In the genomic region with DNA sequence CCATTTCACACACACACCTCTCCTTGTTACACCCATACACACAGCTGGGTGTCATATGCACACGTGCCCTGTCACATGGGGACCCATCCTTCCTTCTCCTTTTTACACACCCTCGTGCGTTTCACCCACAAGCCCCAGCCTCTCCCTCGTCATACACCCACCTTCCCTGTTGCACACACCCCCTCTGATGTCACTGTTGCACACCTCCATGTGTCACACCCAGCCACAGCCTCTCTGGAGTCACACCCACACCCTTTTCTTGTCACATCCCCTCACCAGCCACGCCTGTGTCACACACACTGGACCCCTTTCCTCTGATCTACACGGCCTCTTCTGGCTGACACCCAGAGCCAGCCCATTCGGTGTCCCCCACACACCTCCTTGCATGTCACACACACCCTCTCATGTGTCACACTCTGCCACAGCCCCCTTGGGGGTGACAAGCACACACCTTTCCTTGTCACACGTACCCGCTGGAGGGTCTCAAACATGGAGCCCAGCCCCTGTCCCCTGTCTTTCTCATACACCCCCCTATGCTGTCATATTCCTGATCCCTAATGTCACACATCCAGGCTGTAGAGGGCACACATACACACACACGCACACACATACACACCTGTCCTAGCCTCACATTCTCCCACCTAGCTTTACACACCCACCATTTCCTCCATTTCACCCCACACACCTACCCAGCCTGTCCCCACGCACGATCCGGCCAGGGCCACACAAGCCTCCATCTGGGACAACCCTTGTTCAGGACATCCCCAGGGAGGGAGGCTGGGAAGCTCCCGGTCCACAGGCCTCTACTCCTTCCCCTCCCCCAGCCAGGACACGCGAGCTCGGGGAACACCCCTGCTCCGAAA, we compare ENCODE assay signal across 9 cellular contexts. TPM values are rescaled to one million over a fixed set of nuclear protein-coding genes. Genes with fewer than 3 reads are reported as not detected.
DNase-seq lines count a peak whose midpoint lies in the region; ATAC-seq, FAIRE-seq and TF ChIP-seq lines count a peak whose summit lies in the region.
"Had no signal": no experiment of that assay in that cellular context is flagged by ENCODE, and none has a peak within 500 bp of the region (broad histone marks: within the 10 kb centered on the region; RNA-seq: fewer than 3 reads in every experiment).

No MANE protein-coding gene starts in this region.

- intact Hi-C loops in naive thymus-derived CD4-positive, alpha-beta T cell (cut with micrococcal nuclease): no loop called here

- TF ChIP-seq CTCF in A549 (IDR thresholded peaks at IDR 0.05): no peak
- TF ChIP-seq CTCF in osteocyte (IDR thresholded peaks at IDR 0.05): no peak

- 25% methylated on average over 15 of the region's 18 CpGs for WGBS in A549 (ENCODE audit: missing lambda C conversion rate)

- TF ChIP-seq EP300 in A549 (IDR thresholded peaks at IDR 0.05): no peak

- no peak for TF ChIP-seq RAD21 in A549 (conservative IDR thresholded peaks at IDR 0.05 in 1 of 2, IDR thresholded peaks at IDR 0.05 in 1 of 2)

- H3K27me3 Mint-ChIP-seq in naive thymus-derived CD4-positive, alpha-beta T cell: peaks cover 76 to 81% (median 80%) of the 10 kb centered on the region in 5 donors
- H3K27me3 Mint-ChIP-seq in osteocyte (ENCODE audit: unreplicated experiment): peaks cover 64% of the 10 kb centered on the region

- H3K9me3 Mint-ChIP-seq in naive thymus-derived CD4-positive, alpha-beta T cell: peaks cover 0 to 3% (median 0%) of the 10 kb centered on the region in 11 donors
- no peaks in the 10 kb centered on the region for H3K9me3 Mint-ChIP-seq in osteocyte (ENCODE audit: unreplicated experiment)

- H3K36me3 Mint-ChIP-seq in naive thymus-derived CD4-positive, alpha-beta T cell: peaks cover 0 to 9% (median 2%) of the 10 kb centered on the region in 5 donors
- H3K36me3 Mint-ChIP-seq in osteocyte (ENCODE audit: unreplicated experiment): no peaks in the 10 kb centered on the region

- FAIRE-seq in A549 (lab: Jason Lieb, UNC): no peak

- no peaks in the 10 kb centered on the region for H3K36me3 ChIP-seq in naive thymus-derived CD4-positive, alpha-beta T cell (ENCODE audit: control insufficient read depth in 2 of 3, insufficient read depth in 3 of 3, low read length in 3 of 3)

- peaks cover 18 to 26% (median 21%) of the 10 kb centered on the region in 7 donors for H3K4me1 Mint-ChIP-seq in naive thymus-derived CD4-positive, alpha-beta T cell
- H3K4me1 Mint-ChIP-seq in osteocyte (ENCODE audit: unreplicated experiment): peaks cover 4% of the 10 kb centered on the region

- H3K9me3 ChIP-seq in A549: no peaks in the 10 kb centered on the region
- H3K9me3 ChIP-seq in naive thymus-derived CD4-positive, alpha-beta T cell (ENCODE audit: control insufficient read depth in 2 of 3, low read length in 3 of 3): no peaks in the 10 kb centered on the region

- POLR2A ChIA-PET in A549 (lab: Yijun Ruan, JAX): no interaction called here
- POLR2A ChIA-PET in naive thymus-derived CD4-positive, alpha-beta T cell (lab: Charles Lee): no interaction called here

- ATAC-seq in A549 (peak; percentile 3 to 9; a peak in 3 of 6 replicates), GM19035 (IDR thresholded peaks at IDR 0.05; ENCODE audit: unreplicated experiment) (no peak), GM21515 (IDR thresholded peaks at IDR 0.05; ENCODE audit: unreplicated experiment) (no peak)
- peak; percentile 82 for ATAC-seq in naive thymus-derived CD4-positive, alpha-beta T cell

- H3K27ac ChIP-seq in A549: peak overlapping the region in 1 of 2 experiments; percentile 71; a peak in 2 of 6 replicates
- no peak overlapping the region for H3K27ac ChIP-seq in naive thymus-derived CD4-positive, alpha-beta T cell (ENCODE audit: low read depth, low read length)

- H3K4me2 ChIP-seq in A549: peak overlapping the region; percentile 99

- DNase-seq in A549 (ENCODE audit: low read depth in 1 of 2, low spot score in 1 of 2): no peak
- DNase-seq in NAMALWA (ENCODE audit: low spot score): peak; percentile 42
- peak; percentile 47 for DNase-seq in central memory CD4-positive, alpha-beta T cell
- DNase-seq in naive thymus-derived CD4-positive, alpha-beta T cell: peak in 7 of 9 donors; percentile 32 to 75 (median 39)
- no peak for DNase-seq in osteocyte (ENCODE audit: extremely low spot score, unreplicated experiment)
- DNase-seq in NCI-H524 (lab: John Stamatoyannopoulos, UW): no peak

- H3K4me3 ChIP-seq in A549: peak overlapping the region; percentile 55; the same call in 2 of the 3 replicates
- no peak overlapping the region for H3K4me3 ChIP-seq in naive thymus-derived CD4-positive, alpha-beta T cell (ENCODE audit: low read length)

- peaks cover 17% of the 10 kb centered on the region; the same call in 2 of the 3 replicates for H3K4me1 ChIP-seq in A549
- H3K4me1 ChIP-seq in naive thymus-derived CD4-positive, alpha-beta T cell (ENCODE audit: control insufficient read depth in 2 of 2, insufficient read depth in 2 of 2, low read length in 2 of 2): peaks cover 11 to 12% of the 10 kb centered on the region in 2 donors

- TF ChIP-seq POLR2A in A549 (IDR thresholded peaks at IDR 0.05; ENCODE audit: low read length): no peak

- H3K27me3 ChIP-seq in naive thymus-derived CD4-positive, alpha-beta T cell (ENCODE audit: control insufficient read depth in 2 of 2, insufficient read depth in 2 of 2, low read length in 2 of 2): peaks cover 0 to 11% of the 10 kb centered on the region in 2 donors

- CTCF ChIA-PET in A549 (lab: Yijun Ruan, JAX): interaction anchor here (0.9 to 1.0 kb wide), 2 partner anchors 16 to 56 kb away, joined by 3 read pairs; no protein-coding TSS in a partner anchor
- CTCF ChIA-PET in naive thymus-derived CD4-positive, alpha-beta T cell (lab: Charles Lee): interaction anchor here (0.9 kb wide), 1 partner anchor 15 kb away, joined by 3 read pairs; no protein-coding TSS in a partner anchor

- peak overlapping the region in 4 of 9 donors; percentile 11 to 89 (median 56) for H3K27ac Mint-ChIP-seq in naive thymus-derived CD4-positive, alpha-beta T cell
- H3K27ac Mint-ChIP-seq in osteocyte (ENCODE audit: unreplicated experiment): no peak overlapping the region

- peak overlapping the region; percentile 5 to 80 (median 52) for H3K4me3 Mint-ChIP-seq in naive thymus-derived CD4-positive, alpha-beta T cell
- no peak overlapping the region for H3K4me3 Mint-ChIP-seq in osteocyte (ENCODE audit: unreplicated experiment)

TF ChIP-seq in A549, 52 proteins besides CTCF, POLR2A, EP300 and RAD21:
- no peak for TF ChIP-seq RNF2 (IDR thresholded peaks at IDR 0.05; ENCODE audit: borderline replicate concordance, low read depth)
- TF ChIP-seq, protein P1, sequence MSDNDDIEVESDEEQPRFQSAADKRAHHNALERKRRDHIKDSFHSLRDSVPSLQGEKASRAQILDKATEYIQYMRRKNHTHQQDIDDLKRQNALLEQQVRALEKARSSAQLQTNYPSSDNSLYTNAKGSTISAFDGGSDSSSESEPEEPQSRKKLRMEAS (IDR thresholded peaks at IDR 0.05): peak; percentile 40; the same call in 1 of the 2 replicates
- no peak for TF ChIP-seq FOSL2 (IDR thresholded peaks at IDR 0.05)
- TF ChIP-seq FOSL2 (CRISPR knock-in tag; IDR thresholded peaks at IDR 0.05): no peak
- no peak for TF ChIP-seq HOXA7 (CRISPR knock-in tag; IDR thresholded peaks at IDR 0.05)
- TF ChIP-seq CHD4 (IDR thresholded peaks at IDR 0.05; ENCODE audit: borderline replicate concordance): no peak
- no peak for TF ChIP-seq POLR2AphosphoS2 (conservative IDR thresholded peaks at IDR 0.05; ENCODE audit: low read length)
- TF ChIP-seq, protein P2, sequence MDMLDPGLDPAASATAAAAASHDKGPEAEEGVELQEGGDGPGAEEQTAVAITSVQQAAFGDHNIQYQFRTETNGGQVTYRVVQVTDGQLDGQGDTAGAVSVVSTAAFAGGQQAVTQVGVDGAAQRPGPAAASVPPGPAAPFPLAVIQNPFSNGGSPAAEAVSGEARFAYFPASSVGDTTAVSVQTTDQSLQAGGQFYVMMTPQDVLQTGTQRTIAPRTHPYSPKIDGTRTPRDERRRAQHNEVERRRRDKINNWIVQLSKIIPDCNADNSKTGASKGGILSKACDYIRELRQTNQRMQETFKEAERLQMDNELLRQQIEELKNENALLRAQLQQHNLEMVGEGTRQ (IDR thresholded peaks at IDR 0.05): peak; percentile 84

RNA-seq across cellular contexts. Expression of a gene that starts 1.4 kb away (rescaled TPM):
- polyA plus RNA-seq in A549 (2011; rRNA removed) (0.06 and 0.17 TPM in 2 replicates), A549 (2017; fragmentation: RNase III; extraction: RNeasy Plus Mini Kit Qiagen cat#74134 plus additional on column Dnase treatment) (0.13 to 0.30 TPM (median 0.24 TPM) in 3 replicates)
- 0.03 and 0.04 TPM in 2 replicates for polyA plus RNA-seq in A549 (2012; cell fraction: cytosol; rRNA removed)
- 0.07 and 0.09 TPM in 2 replicates for polyA plus RNA-seq in A549 (2012; cell fraction: nucleus; rRNA removed)
- 0.24 and 0.25 TPM in 2 replicates for polyA minus RNA-seq in A549 (2011; rRNA and poly(A)+ RNA removed)
- total RNA-seq in naive thymus-derived CD4-positive, alpha-beta T cell: under 1 TPM in 1 of 5 experiments, not detected in 4; 0.19 TPM
- polyA plus RNA-seq in naive thymus-derived CD4-positive, alpha-beta T cell: not detected
- total RNA-seq in osteocyte: not detected in 2 replicates
- total RNA-seq: HT-29 had no signal

RNA-seq across cellular contexts. Expression of a gene that starts 23.0 kb away (rescaled TPM):
- polyA plus RNA-seq in A549 (2011; rRNA removed): 3.2 and 4.1 TPM in 2 replicates
- polyA plus RNA-seq in A549 (2012; cell fraction: cytosol; rRNA removed): 6.9 and 8.2 TPM in 2 replicates
- polyA plus RNA-seq in A549 (2012; cell fraction: nucleus; rRNA removed): 17.3 and 20.1 TPM in 2 replicates
- 6.9 to 9.0 TPM (median 8.2 TPM) in 3 replicates for polyA plus RNA-seq in A549 (2017; fragmentation: RNase III; extraction: RNeasy Plus Mini Kit Qiagen cat#74134 plus additional on column Dnase treatment)
- 6.7 and 11.7 TPM in 2 replicates for polyA minus RNA-seq in A549 (2011; rRNA and poly(A)+ RNA removed)
- 10 to 100 TPM; 15.5 to 35.8 (median 25.3) TPM for total RNA-seq in naive thymus-derived CD4-positive, alpha-beta T cell
- 10 to 100 TPM; 10.1 to 12.9 TPM for polyA plus RNA-seq in naive thymus-derived CD4-positive, alpha-beta T cell
- total RNA-seq in osteocyte: 12.4 and 13.8 TPM in 2 replicates

RNA-seq across cellular contexts. Expression of a gene that starts 50.5 kb away (rescaled TPM):
- not detected in 2 replicates for polyA plus RNA-seq in A549 (2011; rRNA removed)
- not detected in 2 replicates for polyA plus RNA-seq in A549 (2012; cell fraction: cytosol; rRNA removed)
- polyA plus RNA-seq in A549 (2012; cell fraction: nucleus; rRNA removed): not detected in 2 replicates
- polyA plus RNA-seq in A549 (2017; fragmentation: RNase III; extraction: RNeasy Plus Mini Kit Qiagen cat#74134 plus additional on column Dnase treatment): not detected in 3 replicates
- polyA minus RNA-seq in A549 (2011; rRNA and poly(A)+ RNA removed): not detected in 2 replicates
- not detected for total RNA-seq in naive thymus-derived CD4-positive, alpha-beta T cell
- not detected for polyA plus RNA-seq in naive thymus-derived CD4-positive, alpha-beta T cell
- not detected in 2 replicates for total RNA-seq in osteocyte
- total RNA-seq: HT-29 had no signal

RNA-seq across cellular contexts. Expression of a gene that starts 57.7 kb away (rescaled TPM):
- polyA plus RNA-seq in A549 (2011; rRNA removed): not detected in 2 replicates
- polyA plus RNA-seq in A549 (2012; cell fraction: cytosol; rRNA removed): not detected in 2 replicates
- not detected in 2 replicates for polyA plus RNA-seq in A549 (2012; cell fraction: nucleus; rRNA removed)
- polyA plus RNA-seq in A549 (2017; fragmentation: RNase III; extraction: RNeasy Plus Mini Kit Qiagen cat#74134 plus additional on column Dnase treatment): not detected in 3 replicates
- polyA minus RNA-seq in A549 (2011; rRNA and poly(A)+ RNA removed): not detected in 2 replicates
- not detected for total RNA-seq in naive thymus-derived CD4-positive, alpha-beta T cell
- not detected for polyA plus RNA-seq in naive thymus-derived CD4-positive, alpha-beta T cell
- total RNA-seq in osteocyte: not detected in 2 replicates
- total RNA-seq: HT-29 had no signal

Comparison
In these comparisons a context has a peak if more than half of its experiments do, and no peak if none do; other contexts are left out.
1. ATAC-seq: peak in A549 (2 of 2) and naive thymus-derived CD4-positive, alpha-beta T cell (single experiment); none in GM19035 (single experiment) and GM21515 (single experiment).
2. DNase-seq: peak in NAMALWA (single experiment), central memory CD4-positive, alpha-beta T cell (single experiment) and naive thymus-derived CD4-positive, alpha-beta T cell (7 of 9); none in A549 (0 of 2), osteocyte (single experiment) and NCI-H524 (0 of 2).